8 cellular contexts compared by ENCODE assay signal in the genomic region with DNA sequence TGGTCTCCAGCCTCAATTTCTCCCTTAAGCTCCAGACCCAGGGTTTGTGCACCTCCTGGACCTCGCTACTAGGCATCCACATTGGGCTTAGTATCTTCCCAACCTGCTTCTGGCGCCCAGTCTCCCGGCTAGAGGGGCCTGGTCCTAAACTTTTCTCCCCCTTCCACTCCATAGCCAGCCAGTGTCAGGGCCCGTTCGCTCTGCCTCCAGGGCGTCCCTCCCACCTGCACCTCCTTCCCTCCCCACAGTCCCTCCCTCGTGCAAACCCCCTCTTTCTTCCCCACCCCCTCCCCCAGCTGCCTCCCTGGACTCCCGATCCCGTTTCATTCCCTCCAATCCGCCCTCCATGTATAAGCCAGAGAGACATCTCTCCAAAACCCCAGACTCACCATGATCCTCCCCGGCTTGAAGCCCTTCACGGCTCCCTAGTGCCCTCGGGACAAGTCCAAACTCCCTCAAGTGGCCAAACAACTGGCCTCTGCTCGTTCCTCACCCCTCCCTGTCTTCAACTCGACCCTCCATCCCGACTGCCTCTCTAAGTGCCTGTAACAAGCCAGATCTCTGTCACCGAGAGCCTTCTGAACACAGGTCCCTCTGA. TPM values are rescaled to one million over a fixed set of nuclear protein-coding genes. Genes with fewer than 3 reads are reported as not detected.
DNase-seq lines count a peak whose midpoint lies in the region; ATAC-seq, FAIRE-seq and TF ChIP-seq lines count a peak whose summit lies in the region.

No MANE protein-coding gene starts in this region.

- H3K9ac ChIP-seq in GM12878 (ENCODE audit: control insufficient read depth, insufficient read depth, low read length): peak overlapping the region; percentile 91

- no peaks in the 10 kb centered on the region for H3K27me3 ChIP-seq in GM12878 (replicated peaks in 1 of 2; ENCODE audit: control insufficient read depth in 2 of 2, insufficient read depth in 2 of 2, low read length in 1 of 2)

- CTCF ChIA-PET in GM12878 (lab: Yijun Ruan, JAX): interaction anchor here (0.6 kb wide), 1 partner anchor 693 kb away, joined by 3 read pairs; no protein-coding TSS in a partner anchor

- POLR2A ChIA-PET in GM12878 (lab: Charles Lee): interaction anchor here (1.3 to 1.4 kb wide), 2 partner anchors 50 to 509 kb away, joined by 3 to 9 read pairs; partner anchors contain the start of genes ECH1, MED29 and PAF1

- 2% methylated on average over 13 of the region's 17 CpGs for whole genome bisulfite sequencing in GM12878 (ENCODE audit: insufficient coverage, insufficient replicate concordance, low lambda C conversion rate, missing lambda C conversion rate)

- TF ChIP-seq EP300 in GM12878 (IDR thresholded peaks at IDR 0.05; ENCODE audit: borderline replicate concordance in 1 of 2, control insufficient read depth in 1 of 2, low read depth in 2 of 2, low read length in 2 of 2): no peak

- in situ Hi-C loops in GM12878 (cut with MboI): no loop called here

- TF ChIP-seq CTCF in GM12864 (IDR thresholded peaks at IDR 0.05; ENCODE audit: low read depth, low read length, missing control alignments) (peak; percentile 3), GM12878 (IDR thresholded peaks at IDR 0.05 in 2 of 3, conservative IDR thresholded peaks at IDR 0.05 in 1 of 3; ENCODE audit: control insufficient read depth in 2 of 3, extremely low read depth in 1 of 3, insufficient read depth in 1 of 3, low read depth in 3 of 3, low read length in 3 of 3) (no peak)

- SMC1A ChIA-PET in GM12878 (lab: Charles Lee; ENCODE audit: uncharacterized antibody, unreplicated experiment): no interaction called here

- H3K4me1 ChIP-seq in GM12878 (ENCODE audit: control insufficient read depth, insufficient read depth, low read length): peaks cover 15% of the 10 kb centered on the region

- ATAC-seq in GM12878 (peak; percentile 12), GM18909 (IDR thresholded peaks at IDR 0.05; ENCODE audit: poor library complexity, unreplicated experiment) (no peak)

- peaks cover 0 to 2% of the 10 kb centered on the region in 2 experiments; a peak in 1 of 4 replicates for H3K36me3 ChIP-seq in GM12878 (ENCODE audit: control insufficient read depth in 2 of 2, insufficient read depth in 2 of 2, low read length in 1 of 2)

- H4K20me1 ChIP-seq in GM12878 (ENCODE audit: control insufficient read depth, insufficient read depth): no peaks in the 10 kb centered on the region; the same call in 1 of the 2 replicates

- no peaks in the 10 kb centered on the region for H3K9me3 ChIP-seq in GM12878 (replicated peaks; ENCODE audit: control insufficient read depth, insufficient read depth, low read length)

- H3K27ac ChIP-seq in GM12878 (ENCODE audit: control insufficient read depth, insufficient read depth): peak overlapping the region; percentile 82

- FAIRE-seq in GM12878 (lab: Jason Lieb, UNC): no peak

- peaks cover 12% of the 10 kb centered on the region for H3K79me2 ChIP-seq in GM12878 (ENCODE audit: control insufficient read depth, insufficient read depth, low read length)

- RAD21 ChIA-PET in GM12878 (lab: Charles Lee; ENCODE audit: unreplicated experiment): interaction anchor here (2.0 kb wide), 1 partner anchor 57 kb away, joined by 5 read pairs; no protein-coding TSS in a partner anchor

- peak overlapping the region; percentile 97 for H2AFZ ChIP-seq in GM12878 (ENCODE audit: control insufficient read depth, low read depth, low read length)

- BruUV-seq in GM12878 (replicated peaks; lab: Mats Ljungman, UMichigan): TSS peak; percentile 85

- intact Hi-C loops in GM12878 (cut with micrococcal nuclease; ENCODE audit: unreplicated experiment): loop anchor here (5.0 kb wide), 1 partner anchor 191 kb away; the partner anchor contains the start of gene EID2B

- DNase-seq in GM12864 (ENCODE audit: low read depth) (no peak), LHCN-M2 (ENCODE audit: low read depth) (peak; percentile 36), GM12878 (ENCODE audit: low read depth, low spot score) (no peak), iPS-NIHi11 (ENCODE audit: low spot score) (peak; percentile 33), NCI-H748 (lab: John Stamatoyannopoulos, UW; ENCODE audit: unreplicated experiment) (no peak), ureter (ENCODE audit: low spot score) (no peak)
- DNase-seq in stimulated activated CD4-positive, alpha-beta T cell treated with anti-CD3 and anti-CD28 coated beads, Interleukin-4, amount 100 ng/mL, for 24 hours: peak; percentile 19

- no peak for TF ChIP-seq RAD21 in GM12878 (IDR thresholded peaks at IDR 0.05; ENCODE audit: insufficient read depth, low read depth, low read length)

- TF ChIP-seq POLR2A in GM12878 (IDR thresholded peaks at IDR 0.05; ENCODE audit: low read depth, low read length): no peak

- H3K4me2 ChIP-seq in GM12878 (ENCODE audit: control insufficient read depth, insufficient read depth): peak overlapping the region; percentile 75

- peak overlapping the region; percentile 87 for H3K4me3 ChIP-seq in GM12864 (ENCODE audit: low read depth, low read length)
- H3K4me3 ChIP-seq in GM12878: peak overlapping the region; percentile 95

RNA-seq across cellular contexts. Expression of gene SAMD4B, which starts 1.0 kb away (rescaled TPM):
- 90.4 and 126 TPM in 2 replicates for total RNA-seq in LHCN-M2 (2014; rRNA removed)
- 118 TPM for polyA plus RNA-seq in LHCN-M2 (2012)
- total RNA-seq in GM12878 (2013; cell fraction: nucleolus; rRNA removed): 84.4 and 88.2 TPM in 2 replicates
- total RNA-seq in GM12878 (2014; rRNA removed): 19.1 and 25.0 TPM in 2 replicates
- total RNA-seq in GM12878 (2014; rRNA removed; fragmentation: Illumina TruSeq; extraction: Trizol): 9.6 and 10.9 TPM in 2 replicates
- total RNA-seq in GM12878 (2021): 36.1 and 38.4 TPM in 2 replicates
- polyA plus RNA-seq in GM12878 (2011; ENCODE audit: low read depth): 12.3 TPM
- 5.3 and 18.7 TPM in 2 replicates for polyA plus RNA-seq in GM12878 (2011; rRNA removed)
- 28.1 and 28.2 TPM in 2 replicates for polyA plus RNA-seq in GM12878 (2011; cell fraction: cytosol; rRNA removed)
- 65.6 and 94.2 TPM in 2 replicates for polyA plus RNA-seq in GM12878 (2011; cell fraction: nucleus; rRNA removed)
- 35.0 and 40.0 TPM in 2 replicates for polyA plus RNA-seq in GM12878 (2012)
- polyA plus RNA-seq in GM12878 (2014; fragmentation: Illumina TruSeq; extraction: Trizol): 14.1 and 23.0 TPM in 2 replicates
- polyA plus RNA-seq in GM12878 (2014; fragmentation: Nextera tagmentation; extraction: Ambion mirVana): 1 to 10 TPM; 2.4 to 3.8 TPM
- polyA plus RNA-seq in GM12878 (2014; rRNA removed): 43.3 and 53.3 TPM in 2 replicates
- 10 to 100 TPM; 24.7 to 24.8 TPM for polyA plus RNA-seq in GM12878 (2016; fragmentation: Nextera tagmentation; extraction: Ambion mirVana)
- polyA minus RNA-seq in GM12878 (2011; rRNA and poly(A)+ RNA removed): 21.1 and 31.2 TPM in 2 replicates
- 14.6 and 15.5 TPM in 2 replicates for polyA minus RNA-seq in GM12878 (2011; cell fraction: cytosol; rRNA and poly(A)+ RNA removed)
- 10.2 and 20.6 TPM in 2 replicates for polyA minus RNA-seq in GM12878 (2011; cell fraction: nucleus; rRNA and poly(A)+ RNA removed)
- total RNA-seq in ureter: 104 TPM

RNA-seq across cellular contexts. Expression of gene GMFG, which starts 5.4 kb away (rescaled TPM):
- total RNA-seq in LHCN-M2 (2014; rRNA removed) (not detected in 2 replicates), GM12878 (2014; rRNA removed) (119 and 121 TPM in 2 replicates), GM12878 (2014; rRNA removed; fragmentation: Illumina TruSeq; extraction: Trizol) (159 and 169 TPM in 2 replicates), GM12878 (2021) (197 and 211 TPM in 2 replicates), ureter (22.3 TPM)
- 2.2 TPM for polyA plus RNA-seq in LHCN-M2 (2012)
- 12.8 and 14.2 TPM in 2 replicates for total RNA-seq in GM12878 (2013; cell fraction: nucleolus; rRNA removed)
- polyA plus RNA-seq in GM12878 (2011; ENCODE audit: low read depth): 584 TPM
- polyA plus RNA-seq in GM12878 (2011; rRNA removed) (189 and 194 TPM in 2 replicates), GM12878 (2014; fragmentation: Illumina TruSeq; extraction: Trizol) (198 and 203 TPM in 2 replicates), GM12878 (2014; fragmentation: Nextera tagmentation; extraction: Ambion mirVana) (100 to 1,000 TPM; 591 to 635 TPM), GM12878 (2014; rRNA removed) (154 and 160 TPM in 2 replicates), GM12878 (2016; fragmentation: Nextera tagmentation; extraction: Ambion mirVana) (100 to 1,000 TPM; 254 to 256 TPM)
- polyA plus RNA-seq in GM12878 (2011; cell fraction: cytosol; rRNA removed): 131 and 145 TPM in 2 replicates
- polyA plus RNA-seq in GM12878 (2011; cell fraction: nucleus; rRNA removed): 65.4 and 79.9 TPM in 2 replicates
- 255 and 347 TPM in 2 replicates for polyA plus RNA-seq in GM12878 (2012)
- polyA minus RNA-seq in GM12878 (2011; rRNA and poly(A)+ RNA removed): 41.5 and 46.2 TPM in 2 replicates
- polyA minus RNA-seq in GM12878 (2011; cell fraction: cytosol; rRNA and poly(A)+ RNA removed): 9.6 and 16.0 TPM in 2 replicates
- 7.4 and 14.0 TPM in 2 replicates for polyA minus RNA-seq in GM12878 (2011; cell fraction: nucleus; rRNA and poly(A)+ RNA removed)

RNA-seq across cellular contexts. Expression of gene LRFN1, which starts 20.6 kb away (rescaled TPM):
- 0.13 TPM in 1 of 2 replicates, not detected in the other for total RNA-seq in LHCN-M2 (2014; rRNA removed)
- polyA plus RNA-seq in LHCN-M2 (2012): 0.16 TPM
- total RNA-seq in GM12878 (2013; cell fraction: nucleolus; rRNA removed): 2.6 and 3.2 TPM in 2 replicates
- total RNA-seq in GM12878 (2014; rRNA removed): 0.38 and 0.40 TPM in 2 replicates
- total RNA-seq in GM12878 (2014; rRNA removed; fragmentation: Illumina TruSeq; extraction: Trizol): 0.05 and 0.13 TPM in 2 replicates
- total RNA-seq in GM12878 (2021): 0.85 and 1.0 TPM in 2 replicates
- polyA plus RNA-seq in GM12878 (2011; ENCODE audit: low read depth): 0.13 TPM
- polyA plus RNA-seq in GM12878 (2011; rRNA removed): 0.13 and 0.29 TPM in 2 replicates
- 0.55 and 0.65 TPM in 2 replicates for polyA plus RNA-seq in GM12878 (2011; cell fraction: cytosol; rRNA removed)
- polyA plus RNA-seq in GM12878 (2011; cell fraction: nucleus; rRNA removed): 0.91 and 1.4 TPM in 2 replicates
- 1.0 and 1.6 TPM in 2 replicates for polyA plus RNA-seq in GM12878 (2012)
- 0.10 TPM in 1 of 2 replicates, not detected in the other for polyA plus RNA-seq in GM12878 (2014; fragmentation: Illumina TruSeq; extraction: Trizol)
- polyA plus RNA-seq in GM12878 (2014; fragmentation: Nextera tagmentation; extraction: Ambion mirVana): under 1 TPM in 1 of 2 experiments, not detected in 1; 0.09 TPM
- polyA plus RNA-seq in GM12878 (2014; rRNA removed): 0.86 and 0.91 TPM in 2 replicates
- under 1 TPM; 0.24 to 0.35 TPM for polyA plus RNA-seq in GM12878 (2016; fragmentation: Nextera tagmentation; extraction: Ambion mirVana)
- polyA minus RNA-seq in GM12878 (2011; rRNA and poly(A)+ RNA removed): 0.31 and 0.37 TPM in 2 replicates
- 0.21 and 0.53 TPM in 2 replicates for polyA minus RNA-seq in GM12878 (2011; cell fraction: cytosol; rRNA and poly(A)+ RNA removed)
- 0.24 and 0.86 TPM in 2 replicates for polyA minus RNA-seq in GM12878 (2011; cell fraction: nucleus; rRNA and poly(A)+ RNA removed)
- total RNA-seq in ureter: 1.7 TPM

RNA-seq across cellular contexts. Expression of gene IFNL1, which starts 45.0 kb away (rescaled TPM):
- total RNA-seq in LHCN-M2 (2014; rRNA removed) (not detected in 2 replicates), GM12878 (2014; rRNA removed) (0.22 TPM in 1 of 2 replicates, not detected in the other), GM12878 (2014; rRNA removed; fragmentation: Illumina TruSeq; extraction: Trizol) (not detected in 2 replicates), GM12878 (2021) (not detected in 2 replicates), ureter (not detected)
- polyA plus RNA-seq in LHCN-M2 (2012): not detected
- not detected in 2 replicates for total RNA-seq in GM12878 (2013; cell fraction: nucleolus; rRNA removed)
- not detected for polyA plus RNA-seq in GM12878 (2011; ENCODE audit: low read depth)
- polyA plus RNA-seq in GM12878 (2011; rRNA removed) (not detected in 2 replicates), GM12878 (2014; fragmentation: Illumina TruSeq; extraction: Trizol) (not detected in 2 replicates), GM12878 (2014; fragmentation: Nextera tagmentation; extraction: Ambion mirVana) (not detected), GM12878 (2014; rRNA removed) (not detected in 2 replicates), GM12878 (2016; fragmentation: Nextera tagmentation; extraction: Ambion mirVana) (not detected)
- 0.07 and 0.15 TPM in 2 replicates for polyA plus RNA-seq in GM12878 (2011; cell fraction: cytosol; rRNA removed)
- polyA plus RNA-seq in GM12878 (2011; cell fraction: nucleus; rRNA removed): not detected in 2 replicates
- not detected in 2 replicates for polyA plus RNA-seq in GM12878 (2012)
- polyA minus RNA-seq in GM12878 (2011; rRNA and poly(A)+ RNA removed): not detected in 2 replicates
- polyA minus RNA-seq in GM12878 (2011; cell fraction: cytosol; rRNA and poly(A)+ RNA removed): not detected in 2 replicates
- not detected in 2 replicates for polyA minus RNA-seq in GM12878 (2011; cell fraction: nucleus; rRNA and poly(A)+ RNA removed)

RNA-seq across cellular contexts. Expression of gene PAF1, which starts 49.7 kb away (rescaled TPM):
- total RNA-seq in LHCN-M2 (2014; rRNA removed): 51.9 and 61.7 TPM in 2 replicates
- polyA plus RNA-seq in LHCN-M2 (2012): 78.7 TPM
- 15.4 and 21.4 TPM in 2 replicates for total RNA-seq in GM12878 (2013; cell fraction: nucleolus; rRNA removed)
- total RNA-seq in GM12878 (2014; rRNA removed): 35.9 and 40.0 TPM in 2 replicates
- total RNA-seq in GM12878 (2014; rRNA removed; fragmentation: Illumina TruSeq; extraction: Trizol): 26.2 and 32.2 TPM in 2 replicates
- 33.8 and 34.8 TPM in 2 replicates for total RNA-seq in GM12878 (2021)
- 19.7 TPM for polyA plus RNA-seq in GM12878 (2011; ENCODE audit: low read depth)
- polyA plus RNA-seq in GM12878 (2011; rRNA removed): 34.2 and 44.6 TPM in 2 replicates
- polyA plus RNA-seq in GM12878 (2011; cell fraction: cytosol; rRNA removed): 44.0 and 45.7 TPM in 2 replicates
- 53.9 and 78.1 TPM in 2 replicates for polyA plus RNA-seq in GM12878 (2011; cell fraction: nucleus; rRNA removed)
- 34.7 and 38.4 TPM in 2 replicates for polyA plus RNA-seq in GM12878 (2012)
- 38.3 and 44.2 TPM in 2 replicates for polyA plus RNA-seq in GM12878 (2014; fragmentation: Illumina TruSeq; extraction: Trizol)
- polyA plus RNA-seq in GM12878 (2014; fragmentation: Nextera tagmentation; extraction: Ambion mirVana): 1 to 10 TPM; 1.7 to 3.7 TPM
- polyA plus RNA-seq in GM12878 (2014; rRNA removed): 39.2 and 41.8 TPM in 2 replicates
- 10 to 100 TPM; 39.3 to 45.8 TPM for polyA plus RNA-seq in GM12878 (2016; fragmentation: Nextera tagmentation; extraction: Ambion mirVana)
- polyA minus RNA-seq in GM12878 (2011; rRNA and poly(A)+ RNA removed): 28.8 and 36.4 TPM in 2 replicates
- 15.4 and 26.1 TPM in 2 replicates for polyA minus RNA-seq in GM12878 (2011; cell fraction: cytosol; rRNA and poly(A)+ RNA removed)
- 30.0 and 47.1 TPM in 2 replicates for polyA minus RNA-seq in GM12878 (2011; cell fraction: nucleus; rRNA and poly(A)+ RNA removed)
- 36.9 TPM for total RNA-seq in ureter

Comparison
In these comparisons a context has a peak if more than half of its experiments do, and no peak if none do; other contexts are left out.
1. DNase-seq: peak in LHCN-M2 (single experiment), iPS-NIHi11 (single experiment) and stimulated activated CD4-positive, alpha-beta T cell treated with anti-CD3 and anti-CD28 coated beads, Interleukin-4, amount 100 ng/mL, for 24 hours (single experiment); none in GM12864 (single experiment), GM12878 (single experiment), NCI-H748 (single experiment) and ureter (single experiment).
2. RNA of gene GMFG, which starts 5.4 kb away (total RNA-seq): 12.8 to 211 TPM in GM12878 and 22.3 TPM in ureter (single experiment); not detected in LHCN-M2; every median in the first group is over 10 times any median in the second.